In genomic region chr10:63262674-63263073, GRCh38 we compare ENCODE assay signal across 11 cellular contexts.
A peak's percentile ranks its signal among the peaks of the same experiment; 100 is the strongest.
DNase-seq lines count a peak whose midpoint lies in the region; ATAC-seq, FAIRE-seq and TF ChIP-seq lines count a peak whose summit lies in the region.
"Had no signal": no experiment of that assay in that cellular context is flagged by ENCODE, and none has a peak within 500 bp of the region (broad histone marks: within the 10 kb centered on the region; RNA-seq: fewer than 3 reads in every experiment).

No MANE protein-coding gene starts in this region.

- peaks cover 72% of the 10 kb centered on the region for H3K36me3 Mint-ChIP-seq in CD4-positive, alpha-beta T cell (ENCODE audit: low read depth)
- H3K36me3 Mint-ChIP-seq in neural crest cell (ENCODE audit: low read depth), result peaks cover 9% of the 10 kb centered on the region

- TF ChIP-seq CTCF in CD4-positive, alpha-beta T cell (IDR thresholded peaks at IDR 0.05), result no peak
- TF ChIP-seq CTCF in K562 (IDR thresholded peaks at IDR 0.05 in 2 of 3, conservative IDR thresholded peaks at IDR 0.05 in 1 of 3; ENCODE audit: insufficient read depth in 2 of 3, low read depth in 1 of 3, low read length in 3 of 3), result no peak
- no peak for TF ChIP-seq CTCF in neural crest cell (conservative IDR thresholded peaks at IDR 0.05)

- WGBS in K562 (ENCODE audit: insufficient coverage, low coverage, missing lambda C conversion rate), result 51% methylated on average over 3 of the region's 3 CpGs

- TF ChIP-seq EP300 in K562 (IDR thresholded peaks at IDR 0.05; ENCODE audit: low read length), result no peak

- no peak for FAIRE-seq in K562 (lab: Jason Lieb, UNC)
- FAIRE-seq: TTC549 had no signal

- H2AFZ ChIP-seq in K562 (ENCODE audit: low read depth, low read length), result no peak overlapping the region
- H2AFZ ChIP-seq: neural progenitor cell had no signal

- POLR2A ChIA-PET in CD4-positive, alpha-beta T cell (lab: Charles Lee), result interaction anchor here (0.7 to 3.4 kb wide), 3 partner anchors 26 to 66 kb away, joined by 3 to 9 read pairs (median 6); no protein-coding TSS in a partner anchor
- POLR2A ChIA-PET in K562 (lab: Yijun Ruan, JAX), result interaction anchor here (0.8 to 2.9 kb wide), 6 partner anchors 9 to 458 kb away, joined by 3 to 20 read pairs (median 4); no protein-coding TSS in a partner anchor

- H3K9me3 ChIP-seq in CD4-positive, alpha-beta T cell (ENCODE audit: control insufficient read depth, low read length), result no peaks in the 10 kb centered on the region
- no peaks in the 10 kb centered on the region for H3K9me3 ChIP-seq in HUES6 (ENCODE audit: control insufficient read depth, insufficient read depth, low read depth, low read length)
- H3K9me3 ChIP-seq in K562 (replicated peaks; ENCODE audit: control insufficient read depth, insufficient read depth, low read depth, low read length), result no peaks in the 10 kb centered on the region

- peaks cover 99% of the 10 kb centered on the region for H3K79me2 ChIP-seq in K562 (ENCODE audit: control insufficient read depth, insufficient read depth, low read length)

- H3K9me1 ChIP-seq in K562 (ENCODE audit: control insufficient read depth, insufficient read depth, low read length), result no peaks in the 10 kb centered on the region

- no peak for TF ChIP-seq POLR2A in K562 (conservative IDR thresholded peaks at IDR 0.05)

- H3K9ac ChIP-seq in HUES6 (ENCODE audit: low read length) (no peak overlapping the region), K562 (ENCODE audit: insufficient read depth in 1 of 2, low read depth in 2 of 2, low read length in 2 of 2) (no peak overlapping the region)
- H3K9ac ChIP-seq: neural progenitor cell had no signal

- H3K27ac ChIP-seq in CD4-positive, alpha-beta T cell (ENCODE audit: low read depth, low read length), result no peak overlapping the region
- H3K27ac ChIP-seq in HUES6 (ENCODE audit: low read depth, low read length) (no peak overlapping the region), K562 (ENCODE audit: extremely low read depth, low read depth, low read length) (no peak overlapping the region)
- H3K27ac ChIP-seq: neural progenitor cell had no signal

- H3K9me3 Mint-ChIP-seq in CD4-positive, alpha-beta T cell, result no peaks in the 10 kb centered on the region
- H3K9me3 Mint-ChIP-seq in neural crest cell, result no peaks in the 10 kb centered on the region
- H3K9me3 Mint-ChIP-seq: neural progenitor cell had no signal

- CTCF ChIA-PET in CD4-positive, alpha-beta T cell (lab: Charles Lee), result interaction anchor here (1.1 kb wide), 1 partner anchor 12 kb away, joined by 3 read pairs; no protein-coding TSS in a partner anchor
- CTCF ChIA-PET in K562 (lab: Yijun Ruan, JAX; ENCODE audit: low intra/inter-chr PET ratio), result no interaction called here

- H3K27ac Mint-ChIP-seq in CD4-positive, alpha-beta T cell, result peak overlapping the region; percentile 42
- no peak overlapping the region for H3K27ac Mint-ChIP-seq in neural crest cell (ENCODE audit: unreplicated experiment)
- H3K27ac Mint-ChIP-seq: neural progenitor cell had no signal

- peak overlapping the region; percentile 73 for H3K4me3 Mint-ChIP-seq in CD4-positive, alpha-beta T cell
- peak overlapping the region; percentile 56 for H3K4me3 Mint-ChIP-seq in neural crest cell
- H3K4me3 Mint-ChIP-seq: neural progenitor cell had no signal

- TF ChIP-seq RAD21 in K562 (CRISPR knock-in tag; conservative IDR thresholded peaks at IDR 0.05 in 1 of 2, IDR thresholded peaks at IDR 0.05 in 1 of 2), result no peak

- H3K4me1 Mint-ChIP-seq in CD4-positive, alpha-beta T cell (ENCODE audit: low read depth), result peaks cover 64% of the 10 kb centered on the region
- H3K4me1 Mint-ChIP-seq in neural crest cell, result peaks cover 51% of the 10 kb centered on the region

- peaks cover 4% of the 10 kb centered on the region for H4K20me1 ChIP-seq in K562 (replicated peaks; ENCODE audit: control insufficient read depth, insufficient read depth, low read length)

- no peaks in the 10 kb centered on the region for H3K27me3 ChIP-seq in CD4-positive, alpha-beta T cell (ENCODE audit: control insufficient read depth, insufficient read depth, low read length)
- H3K27me3 ChIP-seq in HUES6 (ENCODE audit: control insufficient read depth, insufficient read depth, low read length), result no peaks in the 10 kb centered on the region
- H3K27me3 ChIP-seq in K562 (ENCODE audit: control insufficient read depth in 2 of 2, insufficient read depth in 2 of 2, low read length in 2 of 2), result no peaks in the 10 kb centered on the region
- H3K27me3 ChIP-seq: neural progenitor cell had no signal

- H3K36me3 ChIP-seq in HUES6 (ENCODE audit: control insufficient read depth, insufficient read depth, low read length) (peaks cover 44% of the 10 kb centered on the region), K562 (ENCODE audit: control insufficient read depth, insufficient read depth, low read length) (peaks cover 39% of the 10 kb centered on the region)
- H3K36me3 ChIP-seq: neural progenitor cell had no signal

- DNase-seq in CD4-positive, alpha-beta T cell, result no peak
- no peak for DNase-seq in K562 (ENCODE audit: extremely low read depth in 1 of 4, low spot score in 3 of 4)
- DNase-seq in neural crest cell (ENCODE audit: low read depth, low spot score), result no peak
- DNase-seq in NCI-H1105 (lab: John Stamatoyannopoulos, UW), result no peak
- DNase-seq in ACHN, result no peak
- DNase-seq: DMS53 had no signal

- no TSS peak for BruUV-seq in K562 (replicated peaks; lab: Mats Ljungman, UMichigan)

- no peak overlapping the region for H3K4me2 ChIP-seq in K562 (ENCODE audit: insufficient read depth, low read length)
- H3K4me2 ChIP-seq: neural progenitor cell had no signal

- no peak for ATAC-seq in CD4-positive, alpha-beta T cell (ENCODE audit: poor library complexity)
- ATAC-seq in K562, result no peak
- no peak for ATAC-seq in GM21447 (IDR thresholded peaks at IDR 0.05; ENCODE audit: unreplicated experiment)
- no peak for ATAC-seq in GM19397 (IDR thresholded peaks at IDR 0.05; ENCODE audit: unreplicated experiment)

- intact Hi-C loops in CD4-positive, alpha-beta T cell (cut with DNase I, micrococcal nuclease), result loop anchor here in 1 of 2 experiments (5.0 kb wide), 1 partner anchor 40 kb away; no protein-coding TSS in a partner anchor
- intact Hi-C loops in K562 (cut with micrococcal nuclease), result no loop called here

- in situ Hi-C loops in K562 (cut with MboI), result no loop called here
- in situ Hi-C loops in ACHN (cut with HindIII; ENCODE audit: low pct_ligation_motif_present, low pct_unique_long_range_greater_than_20kb, low sequenced_read_pairs), result no loop called here

- H3K4me1 ChIP-seq in HUES6 (ENCODE audit: control insufficient read depth, insufficient read depth, low read length) (peaks cover 17% of the 10 kb centered on the region), K562 (replicated peaks in 1 of 2; ENCODE audit: control insufficient read depth in 2 of 2, insufficient read depth in 2 of 2, low read length in 2 of 2) (peaks cover 4 to 7% of the 10 kb centered on the region in 2 experiments; a peak in 3 of 5 replicates)

- H3K4me3 ChIP-seq in HUES6 (ENCODE audit: low read depth, low read length) (0 out of 2 replicates have a peak overlapping the region, but pooled peaks have one; percentile 18), K562 (no peak overlapping the region)
- H3K4me3 ChIP-seq: neural progenitor cell had no signal

- no peaks in the 10 kb centered on the region for H3K27me3 Mint-ChIP-seq in CD4-positive, alpha-beta T cell
- no peaks in the 10 kb centered on the region for H3K27me3 Mint-ChIP-seq in neural crest cell (ENCODE audit: low read depth)

TF ChIP-seq in K562, 482 proteins besides CTCF, POLR2A, EP300 and RAD21:
- TF ChIP-seq ZNF239 (CRISPR knock-in tag; IDR thresholded peaks at IDR 0.05), result peak; percentile 43; the same call in 1 of the 2 replicates
- TF ChIP-seq TEAD4 (IDR thresholded peaks at IDR 0.05; ENCODE audit: low read length), result no peak
- no peak for TF ChIP-seq TEAD4 (CRISPR knock-in tag; IDR thresholded peaks at IDR 0.05; ENCODE audit: borderline replicate concordance)
- TF ChIP-seq POLR3G (IDR thresholded peaks at IDR 0.05; ENCODE audit: extremely low read depth, insufficient read length, insufficient replicate concordance), result no peak
- TF ChIP-seq RBFOX2 (IDR thresholded peaks at IDR 0.05; ENCODE audit: low read depth, low read length), result 0 out of 2 replicates have a peak, but pooled peaks have one; percentile 3
- TF ChIP-seq MTF1 (CRISPR knock-in tag; IDR thresholded peaks at IDR 0.05; ENCODE audit: borderline replicate concordance), result no peak
- peak; percentile 46; the same call in 1 of the 2 replicates for TF ChIP-seq POLR2G (IDR thresholded peaks at IDR 0.05; ENCODE audit: low read depth, low read length)
- TF ChIP-seq CTBP1 (IDR thresholded peaks at IDR 0.05; ENCODE audit: borderline replicate concordance), result no peak
- TF ChIP-seq RBM22 (IDR thresholded peaks at IDR 0.05; ENCODE audit: low read depth, low read length, poor library complexity, severe bottlenecking), result no peak
- TF ChIP-seq ZNF740 (CRISPR knock-in tag; IDR thresholded peaks at IDR 0.05), result no peak
- peak in 1 of 2 experiments; percentile 52; a peak in 1 of 4 replicates for TF ChIP-seq ZNF740 (tag; IDR thresholded peaks at IDR 0.05)
